ENCODE assay signal across 18 cellular contexts in genomic region chr12:6123258-6123657, GRCh38. TPM values are rescaled to one million over a fixed set of nuclear protein-coding genes. Genes with fewer than 3 reads are reported as not detected.
A peak's percentile ranks its signal among the peaks of the same experiment; 100 is the strongest.
DNase-seq lines count a peak whose midpoint lies in the region; ATAC-seq and TF ChIP-seq lines count a peak whose summit lies in the region.
"Had no signal": no experiment of that assay in that cellular context is flagged by ENCODE, and none has a peak within 500 bp of the region (broad histone marks: within the 10 kb centered on the region; RNA-seq: fewer than 3 reads in every experiment).

No MANE protein-coding gene starts in this region.

- H3K4me1 Mint-ChIP-seq in Calu3 (ENCODE audit: low read depth, unreplicated experiment), result no peaks in the 10 kb centered on the region
- H3K4me1 Mint-ChIP-seq: activated CD4-positive, alpha-beta T cell treated with anti-CD3 and anti-CD28 coated beads, Interleukin-2, amount 10 ng/mL, durations not matched to agents 24 days and 14 days had no signal

- H3K36me3 Mint-ChIP-seq in Calu3 (ENCODE audit: insufficient read depth, unreplicated experiment), result no peaks in the 10 kb centered on the region
- H3K36me3 Mint-ChIP-seq: brain; CD8-positive, alpha-beta T cell had no signal

- H3K23ac ChIP-seq in neuronal stem cell (ENCODE audit: low read depth, low read length, poor library complexity), result no peak overlapping the region

- peak overlapping the region; percentile 11 for H2BK15ac ChIP-seq in neuronal stem cell (ENCODE audit: low read length)

- no peak for TF ChIP-seq CTCF in gastroesophageal sphincter (IDR thresholded peaks at IDR 0.05)
- TF ChIP-seq CTCF in thyroid gland (IDR thresholded peaks at IDR 0.05), result no peak
- TF ChIP-seq CTCF in Calu3 (IDR thresholded peaks at IDR 0.05; ENCODE audit: unreplicated experiment), result no peak

- H3K4me1 ChIP-seq in gastroesophageal sphincter (no peaks in the 10 kb centered on the region), neuronal stem cell (ENCODE audit: control insufficient read depth in 2 of 2, insufficient read depth in 1 of 2, low read depth in 1 of 2, low read length in 2 of 2) (peaks cover 0 to 22% of the 10 kb centered on the region in 2 donors), thyroid gland (peaks cover 0 to 8% of the 10 kb centered on the region in 2 donors)

- no peak overlapping the region for H3K14ac ChIP-seq in neuronal stem cell (ENCODE audit: low read length)

- H3K4me3 ChIP-seq in gastroesophageal sphincter, result peak overlapping the region; percentile 7 to 42
- no peak overlapping the region for H3K4me3 ChIP-seq in neuronal stem cell (ENCODE audit: low read length in 2 of 2)
- H3K4me3 ChIP-seq in thyroid gland (replicated peaks in 1 of 3), result peak overlapping the region in 1 of 3 donors; percentile 21

- no peak overlapping the region for H2BK120ac ChIP-seq in neuronal stem cell (ENCODE audit: low read depth, low read length)

- intact Hi-C loops in thyroid gland (cut with DNase I) (no loop called here), Calu3 (cut with micrococcal nuclease; ENCODE audit: unreplicated experiment) (no loop called here)

- H3K9me3 Mint-ChIP-seq in Calu3 (ENCODE audit: low read depth, unreplicated experiment), result no peaks in the 10 kb centered on the region
- H3K9me3 Mint-ChIP-seq: activated CD4-positive, alpha-beta T cell treated with anti-CD3 and anti-CD28 coated beads, Interleukin-2, amount 10 ng/mL, durations not matched to agents 24 days and 14 days; CD8-positive, alpha-beta T cell had no signal

- no peak overlapping the region for H2AFZ ChIP-seq in neuronal stem cell (ENCODE audit: low read length)

- no peak overlapping the region for H3K27ac Mint-ChIP-seq in Calu3 (ENCODE audit: unreplicated experiment)
- H3K27ac Mint-ChIP-seq: activated CD4-positive, alpha-beta T cell treated with anti-CD3 and anti-CD28 coated beads, Interleukin-2, amount 10 ng/mL, durations not matched to agents 24 days and 14 days; CD8-positive, alpha-beta T cell had no signal

- H3K27me3 Mint-ChIP-seq in Calu3 (ENCODE audit: unreplicated experiment), result peaks cover 32% of the 10 kb centered on the region

- no peaks in the 10 kb centered on the region for H3K36me3 ChIP-seq in gastroesophageal sphincter
- no peaks in the 10 kb centered on the region for H3K36me3 ChIP-seq in neuronal stem cell (replicated peaks in 1 of 2; ENCODE audit: control insufficient read depth in 2 of 2, insufficient read depth in 2 of 2, low read length in 2 of 2)
- H3K36me3 ChIP-seq in thyroid gland, result no peaks in the 10 kb centered on the region

- no peak overlapping the region for H3K4me3 Mint-ChIP-seq in Calu3 (ENCODE audit: low read depth, unreplicated experiment)
- H3K4me3 Mint-ChIP-seq: activated CD4-positive, alpha-beta T cell treated with anti-CD3 and anti-CD28 coated beads, Interleukin-2, amount 10 ng/mL, durations not matched to agents 24 days and 14 days; brain; CD8-positive, alpha-beta T cell had no signal

- H3K27ac ChIP-seq in gastroesophageal sphincter (peak overlapping the region in 3 of 4 donors; percentile 66 to 75 (median 69)), neuronal stem cell (replicated peaks; ENCODE audit: low read length) (no peak overlapping the region), thyroid gland (peak overlapping the region; percentile 29 to 58 (median 41))
- H3K27ac ChIP-seq: foreskin keratinocyte had no signal

- no peaks in the 10 kb centered on the region for H3K79me1 ChIP-seq in neuronal stem cell (ENCODE audit: low read depth, low read length)

- WGBS in gastroesophageal sphincter (ENCODE audit: low coverage in 1 of 2), 2 donors, result 56 to 67% methylated on average over 1 to 5 of the region's 9 CpGs
- no CpG with 5 or more reads among the region's 9 CpGs for WGBS in neuronal stem cell (ENCODE audit: extremely low coverage in 2 of 2, insufficient read length in 2 of 2, insufficient replicate concordance in 1 of 2), 2 donors
- 74 to 91% methylated on average over 5 to 8 of the region's 9 CpGs for WGBS in thyroid gland, 2 donors

- ATAC-seq in gastroesophageal sphincter, result no peak
- ATAC-seq: CD8-positive, alpha-beta T cell; PC-3 had no signal

- H3K18ac ChIP-seq in neuronal stem cell (ENCODE audit: low read length), result peak overlapping the region; percentile 76

- H3K9me3 ChIP-seq in gastroesophageal sphincter (no peaks in the 10 kb centered on the region), neuronal stem cell (replicated peaks in 1 of 2; ENCODE audit: control insufficient read depth in 2 of 2, insufficient read depth in 1 of 2, low read depth in 1 of 2, low read length in 2 of 2) (no peaks in the 10 kb centered on the region), thyroid gland (no peaks in the 10 kb centered on the region)

- H3K4me2 ChIP-seq in neuronal stem cell (ENCODE audit: insufficient read depth, low read length, poor library complexity, severe bottlenecking), result no peak overlapping the region

- H3K9ac ChIP-seq in neuronal stem cell (ENCODE audit: low read depth, low read length, poor library complexity), result no peak overlapping the region

- TF ChIP-seq EP300 in gastroesophageal sphincter (IDR thresholded peaks at IDR 0.05), result no peak

- no TSS peak for BruUV-seq in Calu3 (replicated peaks; lab: Mats Ljungman, UMichigan)

- H3K27me3 ChIP-seq in gastroesophageal sphincter (no peaks in the 10 kb centered on the region), neuronal stem cell (ENCODE audit: control insufficient read depth in 3 of 3, insufficient read depth in 3 of 3, low read depth in 1 of 3, low read length in 3 of 3) (peaks cover 0 to 33% (median 0%) of the 10 kb centered on the region in 3 experiments), thyroid gland (no peaks in the 10 kb centered on the region)
- H3K27me3 ChIP-seq: foreskin keratinocyte had no signal

- CTCF ChIA-PET in Calu3 (lab: Charles Lee), result no interaction called here

- H2BK12ac ChIP-seq in neuronal stem cell (ENCODE audit: low read length), result no peak overlapping the region

- no peak overlapping the region for H3K4ac ChIP-seq in neuronal stem cell (ENCODE audit: low read length)

- H4K91ac ChIP-seq in neuronal stem cell (ENCODE audit: low read depth, low read length, poor library complexity), result no peak overlapping the region

- H4K8ac ChIP-seq in neuronal stem cell (ENCODE audit: low read depth, low read length), result no peak overlapping the region

- peak; percentile 48 for DNase-seq in dermis blood vessel endothelial cell
- DNase-seq in neuronal stem cell (ENCODE audit: low spot score), result no peak
- DNase-seq in thyroid gland, result no peak
- no peak for DNase-seq in NCI-H2081 treated with DMSO at 0.1 percent for 48 hours (lab: John Stamatoyannopoulos, UW)
- DNase-seq in AG08395 (ENCODE audit: low spot score), result no peak
- no peak for DNase-seq in NCI-H748 (lab: John Stamatoyannopoulos, UW; ENCODE audit: unreplicated experiment)
- no peak for DNase-seq in Calu3
- DNase-seq: activated CD4-positive, alpha-beta T cell treated with anti-CD3 and anti-CD28 coated beads, Interleukin-2, amount 10 ng/mL, durations not matched to agents 24 days and 14 days; CD8-positive, alpha-beta T cell; cortex of kidney; foreskin keratinocyte; MM.1S; NCI-H1694; NCI-H82; PC-3; SIG-M5 had no signal

- TF ChIP-seq POLR2A in gastroesophageal sphincter (IDR thresholded peaks at IDR 0.05), result no peak
- TF ChIP-seq POLR2A in thyroid gland (IDR thresholded peaks at IDR 0.05), result no peak

- H2BK5ac ChIP-seq in neuronal stem cell (ENCODE audit: low read length), result peak overlapping the region; percentile 5

- H2AK5ac ChIP-seq in neuronal stem cell (ENCODE audit: low read depth, low read length), result no peak overlapping the region

RNA-seq across cellular contexts. Expression of gene VWF, which starts 1.2 kb away (rescaled TPM):
- total RNA-seq in dermis blood vessel endothelial cell (3,052 and 3,683 TPM in 2 replicates), gastroesophageal sphincter (100 to 1,000 TPM in 3 of 4 donors, 10 to 100 TPM in 1; 94.3 to 261 (median 162) TPM), thyroid gland (100 to 1,000 TPM in 2 of 4 donors, 10 to 100 TPM in 2; 54.3 to 169 (median 98.5) TPM), Calu3 (2022) (not detected in 2 replicates)
- polyA plus RNA-seq in neuronal stem cell (2013, experiment 1 of 2), result 0.24 TPM
- polyA plus RNA-seq in neuronal stem cell (2013, experiment 2 of 2), result 0.25 TPM
- total RNA-seq: activated CD4-positive, alpha-beta T cell treated with anti-CD3 and anti-CD28 coated beads, Interleukin-2, amount 10 ng/mL, durations not matched to agents 24 days and 14 days; CD8-positive, alpha-beta T cell; foreskin keratinocyte; PC-3 had no signal

Comparison
In these comparisons a context has a peak if more than half of its experiments do, and no peak if none do; other contexts are left out.
1. H3K4me3 ChIP-seq: peak in gastroesophageal sphincter (2 of 2); none in neuronal stem cell (0 of 2).
2. RNA of gene VWF, which starts 1.2 kb away (total RNA-seq): 3,052 to 3,683 TPM in dermis blood vessel endothelial cell, 94.3 to 261 TPM in gastroesophageal sphincter and 54.3 to 169 TPM in thyroid gland; not detected in Calu3; every median in the first group is over 10 times any median in the second.